Comparison of ENCODE assay signal across 24 cellular contexts in the genomic region with DNA sequence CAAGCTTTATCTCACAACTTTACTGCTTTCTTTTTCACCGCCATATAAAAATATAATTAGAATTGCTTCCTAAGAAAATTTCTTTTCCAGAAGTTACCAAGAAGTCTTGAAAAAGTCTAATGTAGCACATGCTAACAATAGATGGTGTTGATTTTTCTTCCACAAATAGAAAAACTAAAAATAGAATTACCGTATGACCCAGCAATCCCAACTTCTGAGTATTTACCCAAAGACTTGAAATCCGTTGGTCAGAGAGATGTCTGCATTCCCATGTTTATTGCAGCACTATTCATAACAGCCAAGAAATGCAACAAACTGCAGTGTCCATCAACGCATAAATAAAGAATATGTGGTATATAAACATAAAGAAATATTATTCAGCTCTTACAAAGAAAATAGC. TPM values are rescaled to one million over a fixed set of nuclear protein-coding genes. Genes with fewer than 3 reads are reported as not detected.
DNase-seq lines count a peak whose midpoint lies in the region; ATAC-seq and TF ChIP-seq lines count a peak whose summit lies in the region.
"Had no signal": no experiment of that assay in that cellular context is flagged by ENCODE, and none has a peak within 500 bp of the region (broad histone marks: within the 10 kb centered on the region; RNA-seq: fewer than 3 reads in every experiment).

No MANE protein-coding gene starts in this region.

- peaks cover 5 to 14% of the 10 kb centered on the region in 2 donors for H3K4me1 ChIP-seq in thoracic aorta (ENCODE audit: control insufficient read depth in 1 of 2, low read depth in 2 of 2)
- H3K4me1 ChIP-seq: SJSA1 had no signal

- peaks cover 5% of the 10 kb centered on the region for H3K9me3 ChIP-seq in thoracic aorta
- H3K9me3 ChIP-seq: MG63, SJSA1 had no signal

- ATAC-seq in thoracic aorta (ENCODE audit: insufficient number of reproducible peaks, low FRiP score, low read depth), result peak; percentile 77
- ATAC-seq in GM19023 (IDR thresholded peaks at IDR 0.05; ENCODE audit: unreplicated experiment), result no peak
- ATAC-seq: CD8-positive, alpha-beta T cell; GM23338 had no signal

- H3K27me3 ChIP-seq in thoracic aorta (replicated peaks; ENCODE audit: insufficient read depth), result no peaks in the 10 kb centered on the region
- H3K27me3 ChIP-seq: MG63, SJSA1 had no signal

- DNase-seq in AG10803 (ENCODE audit: low read depth), result peak; percentile 50
- peak; percentile 10 for DNase-seq in brain pericyte (ENCODE audit: low read depth, low spot score)
- peak; percentile 31 for DNase-seq in hepatic stellate cell (ENCODE audit: low spot score)
- no peak for DNase-seq in thoracic aorta (ENCODE audit: low spot score)
- no peak for DNase-seq in NCI-H2081 treated with DMSO at 0.1 percent for 48 hours (lab: John Stamatoyannopoulos, UW)
- no peak for DNase-seq in germinal center (ENCODE audit: low spot score)
- no peak for DNase-seq in DMS 273 (lab: John Stamatoyannopoulos, UW; ENCODE audit: unreplicated experiment)
- DNase-seq: CD8-positive, alpha-beta T cell; DMS153; DND-41; H9; KBM-7; MG63; NCI-H1105 treated with DMSO at 0.1 percent for 48 hours; NCI-H146; NCI-H2029; NCI-H526 treated with DMSO at 0.1 percent for 48 hours; PC-9; Right ventricle myocardium superior had no signal

- H3K4me3 ChIP-seq in AG10803 (ENCODE audit: low read length) (no peak overlapping the region), thoracic aorta (no peak overlapping the region)
- H3K4me3 ChIP-seq: GM23338, MG63, PC-9, SJSA1 had no signal

- H3K27ac ChIP-seq in thoracic aorta, result peak overlapping the region; percentile 77 to 89
- H3K27ac ChIP-seq: C4-2B, PC-9, SJSA1 had no signal

- no peaks in the 10 kb centered on the region for H3K36me3 ChIP-seq in thoracic aorta
- H3K36me3 ChIP-seq: MG63, SJSA1 had no signal

- no peak for TF ChIP-seq CTCF in AG10803 (conservative IDR thresholded peaks at IDR 0.05; ENCODE audit: low read length)
- TF ChIP-seq CTCF in thoracic aorta (IDR thresholded peaks at IDR 0.05), result no peak

RNA-seq across cellular contexts. Expression of a gene that starts 17.8 kb away (rescaled TPM):
- 10 to 100 TPM; 10.8 to 22.2 TPM for total RNA-seq in thoracic aorta
- total RNA-seq: B cell; CD8-positive, alpha-beta T cell; PC-9 had no signal

Comparison
In these comparisons a context has a peak if more than half of its experiments do, and no peak if none do; other contexts are left out.
1. DNase-seq: peak in AG10803 (single experiment), brain pericyte (single experiment) and hepatic stellate cell (single experiment); none in thoracic aorta (single experiment), NCI-H2081 treated with DMSO at 0.1 percent for 48 hours (single experiment), germinal center (single experiment) and DMS 273 (single experiment).